14 cellular contexts compared by ENCODE assay signal in the genomic region with DNA sequence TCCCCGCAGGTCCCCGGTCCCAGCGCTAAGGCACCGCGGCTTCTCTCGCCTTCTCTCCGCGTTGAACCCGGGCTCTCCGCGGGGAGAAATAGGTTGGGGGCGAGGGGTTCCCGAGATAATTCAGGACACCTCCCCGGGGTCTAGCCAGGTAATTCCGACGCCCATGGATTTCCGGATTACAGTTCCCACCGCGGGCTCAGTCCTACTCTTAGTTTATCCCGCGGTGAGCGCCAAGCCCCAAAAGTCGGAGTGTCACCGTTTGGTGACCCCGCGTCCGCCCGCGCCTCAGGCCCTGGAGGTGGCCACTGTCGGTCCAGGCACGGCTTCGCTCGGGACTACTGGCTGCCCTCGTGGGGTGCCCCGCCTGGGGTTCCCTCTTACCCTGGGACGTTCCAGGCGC. TPM values are rescaled to one million over a fixed set of nuclear protein-coding genes. Genes with fewer than 3 reads are reported as not detected.
DNase-seq lines count a peak whose midpoint lies in the region; ATAC-seq, FAIRE-seq and TF ChIP-seq lines count a peak whose summit lies in the region.
"Not testable (repeated sequence)": the region's sequence is repeated elsewhere in the genome, so short reads cannot be mapped to it uniquely, and the experiment has no call there.
"Had no signal": no experiment of that assay in that cellular context is flagged by ENCODE, and none has a peak within 500 bp of the region (broad histone marks: within the 10 kb centered on the region; RNA-seq: fewer than 3 reads in every experiment).

No MANE protein-coding gene starts in this region.

- TF ChIP-seq POLR2A in A549 (IDR thresholded peaks at IDR 0.05; ENCODE audit: low read length), result not testable (repeated sequence)

- H3K4me3 Mint-ChIP-seq in activated CD4-positive, alpha-beta T cell treated with anti-CD3 and anti-CD28 coated beads, Interleukin-2, amount 10 ng/mL, durations not matched to agents 7 days and 5 days, result peak overlapping the region; percentile 22
- H3K4me3 Mint-ChIP-seq in activated T-cell treated with anti-CD3 and anti-CD28 coated beads, Interleukin-2, amount 50 U/mL, for 72 hours, result peak overlapping the region; percentile 60 to 66
- H3K4me3 Mint-ChIP-seq in brain, result peak overlapping the region; percentile 59 to 80 (median 75)
- H3K4me3 Mint-ChIP-seq in naive thymus-derived CD4-positive, alpha-beta T cell, result peak overlapping the region in 8 of 10 donors; percentile 25 to 73 (median 48)

- H3K36me3 ChIP-seq in Panc1 (ENCODE audit: control insufficient read depth, insufficient read depth, low read length); left ventricle myocardium inferior; naive thymus-derived CD4-positive, alpha-beta T cell (ENCODE audit: control insufficient read depth in 2 of 3, insufficient read depth in 3 of 3, low read length in 3 of 3); pancreas: not testable (repeated sequence)

- not testable (repeated sequence) for H3K9me3 Mint-ChIP-seq in activated CD4-positive, alpha-beta T cell treated with anti-CD3 and anti-CD28 coated beads, Interleukin-2, amount 10 ng/mL, durations not matched to agents 7 days and 5 days; activated T-cell treated with anti-CD3 and anti-CD28 coated beads, Interleukin-2, amount 50 U/mL, for 72 hours; brain; naive thymus-derived CD4-positive, alpha-beta T cell

- not testable (repeated sequence) for TF ChIP-seq RAD21 in A549 (conservative IDR thresholded peaks at IDR 0.05 in 1 of 2, IDR thresholded peaks at IDR 0.05 in 1 of 2)

- not testable (repeated sequence) for TF ChIP-seq EP300 in A549 (IDR thresholded peaks at IDR 0.05)

- not testable (repeated sequence) for H3K27ac ChIP-seq in A549; Panc1 (ENCODE audit: low read length); left ventricle myocardium inferior (replicated peaks); naive thymus-derived CD4-positive, alpha-beta T cell (ENCODE audit: low read depth, low read length); pancreas

- in situ Hi-C loops in Panc1 (cut with HindIII; ENCODE audit: low pct_unique_long_range_greater_than_20kb, low sequenced_read_pairs), result not testable (repeated sequence)

- not testable (repeated sequence) for H3K27me3 ChIP-seq in Panc1 (ENCODE audit: control insufficient read depth, insufficient read depth, low read length); naive thymus-derived CD4-positive, alpha-beta T cell (ENCODE audit: control insufficient read depth in 2 of 2, insufficient read depth in 2 of 2, low read length in 2 of 2); pancreas
- peaks cover 13% of the 10 kb centered on the region for H3K27me3 ChIP-seq in left ventricle myocardium inferior (ENCODE audit: low read depth)

- intact Hi-C loops in Panc1 (cut with micrococcal nuclease; ENCODE audit: unreplicated experiment); left ventricle myocardium inferior (cut with micrococcal nuclease); naive thymus-derived CD4-positive, alpha-beta T cell (cut with micrococcal nuclease); pancreas (cut with DNase I): not testable (repeated sequence)

- H3K36me3 Mint-ChIP-seq in activated CD4-positive, alpha-beta T cell treated with anti-CD3 and anti-CD28 coated beads, Interleukin-2, amount 10 ng/mL, durations not matched to agents 7 days and 5 days (ENCODE audit: low read depth); activated T-cell treated with anti-CD3 and anti-CD28 coated beads, Interleukin-2, amount 50 U/mL, for 72 hours (ENCODE audit: insufficient read depth in 2 of 2); brain; naive thymus-derived CD4-positive, alpha-beta T cell: not testable (repeated sequence)

- not testable (repeated sequence) for H3K4me3 ChIP-seq in A549; Panc1 (ENCODE audit: low read depth in 2 of 2, low read length in 2 of 2); naive thymus-derived CD4-positive, alpha-beta T cell (ENCODE audit: low read length)
- peak overlapping the region; percentile 21 for H3K4me3 ChIP-seq in left ventricle myocardium inferior
- H3K4me3 ChIP-seq in pancreas, result peak overlapping the region in 1 of 4 donors; percentile 23

- H3K4me1 Mint-ChIP-seq in activated CD4-positive, alpha-beta T cell treated with anti-CD3 and anti-CD28 coated beads, Interleukin-2, amount 10 ng/mL, durations not matched to agents 7 days and 5 days; activated T-cell treated with anti-CD3 and anti-CD28 coated beads, Interleukin-2, amount 50 U/mL, for 72 hours (ENCODE audit: low read depth); brain; naive thymus-derived CD4-positive, alpha-beta T cell: not testable (repeated sequence)

- not testable (repeated sequence) for H3K4me1 ChIP-seq in A549; Panc1 (ENCODE audit: control insufficient read depth, insufficient read depth, low read length); left ventricle myocardium inferior; naive thymus-derived CD4-positive, alpha-beta T cell (ENCODE audit: control insufficient read depth in 2 of 2, insufficient read depth in 2 of 2, low read length in 2 of 2); pancreas

- BruUV-seq in Panc1 (replicated peaks; lab: Mats Ljungman, UMichigan), result not testable (repeated sequence)

- not testable (repeated sequence) for H3K27ac Mint-ChIP-seq in activated CD4-positive, alpha-beta T cell treated with anti-CD3 and anti-CD28 coated beads, Interleukin-2, amount 10 ng/mL, durations not matched to agents 7 days and 5 days; activated T-cell treated with anti-CD3 and anti-CD28 coated beads, Interleukin-2, amount 50 U/mL, for 72 hours; brain; naive thymus-derived CD4-positive, alpha-beta T cell

- TF ChIP-seq CTCF in A549 (IDR thresholded peaks at IDR 0.05); Panc1 (IDR thresholded peaks at IDR 0.05); brain (conservative IDR thresholded peaks at IDR 0.05); left ventricle myocardium inferior (IDR thresholded peaks at IDR 0.05; ENCODE audit: borderline replicate concordance); pancreas (IDR thresholded peaks at IDR 0.05): not testable (repeated sequence)

- H3K27me3 Mint-ChIP-seq in activated CD4-positive, alpha-beta T cell treated with anti-CD3 and anti-CD28 coated beads, Interleukin-2, amount 10 ng/mL, durations not matched to agents 7 days and 5 days; activated T-cell treated with anti-CD3 and anti-CD28 coated beads, Interleukin-2, amount 50 U/mL, for 72 hours (ENCODE audit: low read depth); brain; naive thymus-derived CD4-positive, alpha-beta T cell: not testable (repeated sequence)

- CTCF ChIA-PET in A549 (lab: Yijun Ruan, JAX); Panc1 (lab: Charles Lee); activated CD4-positive, alpha-beta T cell treated with anti-CD3 and anti-CD28 coated beads, Interleukin-2, amount 10 ng/mL, durations not matched to agents 7 days and 5 days (lab: Charles Lee); naive thymus-derived CD4-positive, alpha-beta T cell (lab: Charles Lee): not testable (repeated sequence)

- ATAC-seq in A549 (peak; percentile 4 to 7; a peak in 4 of 6 replicates), Panc1 (0 out of 2 replicates have a peak, but pooled peaks have one; percentile 4), pancreas (peak in 3 of 4 donors; percentile 7 to 18 (median 8))
- ATAC-seq in activated T-cell treated with anti-CD3 and anti-CD28 coated beads, Interleukin-2, amount 50 U/mL, for 72 hours (replicated peaks in 1 of 2), result peak; percentile 6 to 21
- ATAC-seq in naive thymus-derived CD4-positive, alpha-beta T cell, result peak; percentile 8

- not testable (repeated sequence) for FAIRE-seq in A549 (lab: Jason Lieb, UNC); pancreas (lab: Jason Lieb, UNC)

- H3K4me2 ChIP-seq in A549, result peak overlapping the region; percentile 57

- not testable (repeated sequence) for H3K9me3 ChIP-seq in A549; Panc1 (ENCODE audit: control insufficient read depth, insufficient read depth, low read depth, low read length); left ventricle myocardium inferior (replicated peaks); naive thymus-derived CD4-positive, alpha-beta T cell (ENCODE audit: control insufficient read depth in 2 of 3, low read length in 3 of 3); pancreas

- 10% methylated on average over 2 of the region's 37 CpGs for WGBS in A549 (ENCODE audit: missing lambda C conversion rate)
- WGBS in pancreas, 2 donors, result 1% methylated on average over 16 of the region's 37 CpGs

- not testable (repeated sequence) for DNase-seq in A549 (ENCODE audit: low read depth in 1 of 2, low spot score in 1 of 2); Panc1 (ENCODE audit: low read depth, low spot score); activated CD4-positive, alpha-beta T cell treated with anti-CD3 and anti-CD28 coated beads, Interleukin-2, amount 10 ng/mL, durations not matched to agents 7 days and 5 days; activated T-cell treated with anti-CD3 and anti-CD28 coated beads, Interleukin-2, amount 50 U/mL, for 72 hours; left ventricle myocardium inferior; naive thymus-derived CD4-positive, alpha-beta T cell
- peak in 2 of 6 donors; percentile 20 to 48 for DNase-seq in pancreas

- POLR2A ChIA-PET in A549 (lab: Yijun Ruan, JAX); Panc1 (lab: Charles Lee); activated CD4-positive, alpha-beta T cell treated with anti-CD3 and anti-CD28 coated beads, Interleukin-2, amount 10 ng/mL, durations not matched to agents 7 days and 5 days (lab: Charles Lee); naive thymus-derived CD4-positive, alpha-beta T cell (lab: Charles Lee): not testable (repeated sequence)

RNA-seq across cellular contexts. Expression of a gene that starts 56.8 kb away (rescaled TPM):
- polyA plus RNA-seq in A549 (2011; rRNA removed) (1.4 and 1.8 TPM in 2 replicates), A549 (2017; fragmentation: RNase III; extraction: RNeasy Plus Mini Kit Qiagen cat#74134 plus additional on column Dnase treatment) (0.96 to 2.1 TPM (median 1.3 TPM) in 3 replicates), brain (ENCODE audit: insufficient read depth, low read depth, low replicate concordance) (not detected), pancreas (under 1 TPM; 0.21 to 0.53 TPM)
- 0.67 and 0.74 TPM in 2 replicates for polyA plus RNA-seq in A549 (2012; cell fraction: cytosol; rRNA removed)
- 2.3 and 2.4 TPM in 2 replicates for polyA plus RNA-seq in A549 (2012; cell fraction: nucleus; rRNA removed)
- polyA minus RNA-seq in A549 (2011; rRNA and poly(A)+ RNA removed), result 1.1 and 1.2 TPM in 2 replicates
- total RNA-seq in Panc1 (2021; ENCODE audit: unreplicated experiment) (not detected), left ventricle myocardium inferior (0.47 TPM), pancreas (under 1 TPM in 4 of 6 donors, not detected in 2; 0.19 to 0.95 (median 0.78) TPM)
- polyA plus RNA-seq in Panc1 (2012; ENCODE audit: insufficient read length), result not detected
- not detected for total RNA-seq in activated CD4-positive, alpha-beta T cell treated with anti-CD3 and anti-CD28 coated beads, Interleukin-2, amount 10 ng/mL, durations not matched to agents 7 days and 5 days
- total RNA-seq in activated T-cell treated with anti-CD3 and anti-CD28 coated beads, Interleukin-2, amount 50 U/mL, for 72 hours, result under 1 TPM in 1 of 2 donors, not detected in 1; 0.19 TPM
- 1 to 10 TPM in 1 of 5 experiments, under 1 TPM in 2, not detected in 2; 0.22 to 1.1 (median 0.63) TPM for total RNA-seq in naive thymus-derived CD4-positive, alpha-beta T cell
- not detected for polyA plus RNA-seq in naive thymus-derived CD4-positive, alpha-beta T cell
- total RNA-seq: Caco-2, H4, HFFc6, PC-9 had no signal
- polyA plus RNA-seq: AG04450, CD14-positive monocyte had no signal

Comparison
In these comparisons a context has a peak if more than half of its experiments do, and no peak if none do; other contexts are left out.
1. H3K4me3 Mint-ChIP-seq: peak in every context shown above with its lines; median percentile 75 in brain; 63 in activated T-cell treated with anti-CD3 and anti-CD28 coated beads, Interleukin-2, amount 50 U/mL, for 72 hours; 48 in naive thymus-derived CD4-positive, alpha-beta T cell; 22 in activated CD4-positive, alpha-beta T cell treated with anti-CD3 and anti-CD28 coated beads, Interleukin-2, amount 10 ng/mL, durations not matched to agents 7 days and 5 days.